Comparison of ENCODE assay signal across 14 cellular contexts in the genomic region with DNA sequence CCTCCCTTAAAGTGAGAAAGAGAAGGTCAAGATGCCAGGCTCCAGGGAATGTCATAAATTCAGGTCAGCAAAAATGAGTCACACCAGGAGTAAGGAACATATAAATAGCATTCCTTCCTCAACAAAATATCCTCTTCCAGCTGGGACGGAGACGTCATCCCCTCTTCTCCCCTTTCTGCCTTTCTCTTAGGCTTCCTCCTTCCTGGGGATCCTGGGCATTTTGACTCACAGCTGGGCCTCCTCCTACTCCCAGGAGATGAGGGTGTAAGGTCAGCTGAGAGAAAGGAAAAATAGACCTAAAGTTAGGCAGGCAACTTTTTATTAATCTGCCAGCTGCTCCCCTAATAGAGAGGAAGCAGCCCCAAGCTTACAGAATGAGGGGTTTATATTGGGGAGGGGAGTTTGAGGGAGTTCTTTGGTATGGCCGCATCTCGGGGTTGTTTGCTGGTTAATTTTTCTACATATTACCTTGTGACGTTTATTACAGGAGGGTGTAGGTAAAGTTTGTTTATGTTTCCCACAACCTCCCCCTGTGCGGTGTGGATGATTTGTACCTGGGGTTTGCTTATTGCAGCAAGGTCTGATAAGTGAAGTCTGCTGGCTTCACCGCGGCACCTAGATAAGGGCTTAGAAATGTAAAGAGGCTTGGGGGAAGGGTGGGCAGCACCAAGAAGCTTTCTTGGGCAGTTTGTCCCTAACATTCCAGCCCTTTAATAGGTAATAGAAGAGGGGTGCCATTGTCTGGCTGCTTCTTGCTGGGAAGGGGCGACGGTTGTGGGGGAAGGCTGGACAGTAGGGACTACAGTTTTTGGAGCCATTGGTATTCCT. TPM values are rescaled to one million over a fixed set of nuclear protein-coding genes. Genes with fewer than 3 reads are reported as not detected.
A peak's percentile ranks its signal among the peaks of the same experiment; 100 is the strongest.
DNase-seq lines count a peak whose midpoint lies in the region; ATAC-seq, FAIRE-seq and TF ChIP-seq lines count a peak whose summit lies in the region.
"Had no signal": no experiment of that assay in that cellular context is flagged by ENCODE, and none has a peak within 500 bp of the region (broad histone marks: within the 10 kb centered on the region; RNA-seq: fewer than 3 reads in every experiment).

No MANE protein-coding gene starts in this region.

- H2BK15ac ChIP-seq in H1 (ENCODE audit: low read length) = no peak overlapping the region

- no peaks in the 10 kb centered on the region; a peak in 1 of 4 replicates for H3K79me2 ChIP-seq in H1 (ENCODE audit: control insufficient read depth in 1 of 2, insufficient read depth in 2 of 2, low read length in 2 of 2)

- no peak overlapping the region for H2AK5ac ChIP-seq in H1 (ENCODE audit: low read depth, low read length)

- H3K9ac ChIP-seq in H1 (replicated peaks in 1 of 4; ENCODE audit: extremely low read depth in 1 of 4, low read depth in 3 of 4, low read length in 3 of 4) (no peak overlapping the region), mucosa of stomach (ENCODE audit: low read length) (peak overlapping the region; percentile 32)

- 29% methylated on average over 10 of the region's 10 CpGs; no CpG with 5 or more reads in 1 of the 2 experiments for WGBS in H1 (ENCODE audit: extremely low coverage in 1 of 2, insufficient coverage in 1 of 2, insufficient read length in 1 of 2, insufficient replicate concordance in 2 of 2, low coverage in 1 of 2, low lambda C conversion rate in 2 of 2, missing lambda C conversion rate in 1 of 2), 2 experiments

- TF ChIP-seq EP300 in H1 (IDR thresholded peaks at IDR 0.05; ENCODE audit: borderline replicate concordance in 1 of 2, low read depth in 2 of 2, low read length in 2 of 2) = no peak

- no peak for TF ChIP-seq RAD21 in H1 (IDR thresholded peaks at IDR 0.05 in 1 of 2, conservative IDR thresholded peaks at IDR 0.05 in 1 of 2; ENCODE audit: low read depth in 2 of 2, low read length in 2 of 2)

- no peaks in the 10 kb centered on the region for H3K4me1 ChIP-seq in CD8-positive, alpha-beta memory T cell (ENCODE audit: insufficient read depth, low read length)
- H3K4me1 ChIP-seq in H1 (replicated peaks in 1 of 4; ENCODE audit: control insufficient read depth in 3 of 4, insufficient read depth in 4 of 4, low read length in 3 of 4) = peaks cover 5 to 22% (median 19%) of the 10 kb centered on the region in 4 experiments
- peaks cover 23% of the 10 kb centered on the region for H3K4me1 ChIP-seq in mucosa of stomach (ENCODE audit: control insufficient read depth, insufficient read depth, low read length)

- H4K5ac ChIP-seq in H1 (ENCODE audit: insufficient read length, low read depth, low read length) = no peak overlapping the region

- H3K27ac ChIP-seq in CD8-positive, alpha-beta memory T cell (ENCODE audit: low read depth, low read length) = peak overlapping the region; percentile 54
- H3K27ac ChIP-seq in H1 (ENCODE audit: low read depth, low read length) = 0 out of 2 replicates have a peak overlapping the region, but pooled peaks have one; percentile 31
- H3K27ac ChIP-seq: HL-60 had no signal

- no peaks in the 10 kb centered on the region for H3K9me3 ChIP-seq in CD8-positive, alpha-beta memory T cell (ENCODE audit: low read length)
- H3K9me3 ChIP-seq in H1 (ENCODE audit: insufficient read depth in 2 of 2, low read depth in 1 of 2, low read length in 1 of 2) = no peaks in the 10 kb centered on the region
- no peaks in the 10 kb centered on the region for H3K9me3 ChIP-seq in mucosa of stomach (ENCODE audit: control insufficient read depth, low read length)
- H3K9me3 ChIP-seq: BE2C had no signal

- no peak overlapping the region for H3K27ac Mint-ChIP-seq in CD8-positive, alpha-beta memory T cell
- no peak overlapping the region for H3K27ac Mint-ChIP-seq in activated T-helper 2 cell treated with anti-CD3 and anti-CD28 coated beads, Interferon-gamma antibody, Interleukin-2, Interleukin-4, amounts not matched to agents 10 μg/mL and 5 μg/mL and 100 μg/mL, durations not matched to agents 14 hours and 24 hours and 36 hours
- H3K27ac Mint-ChIP-seq: immature natural killer cell had no signal

- intact Hi-C loops in activated T-helper 2 cell treated with anti-CD3 and anti-CD28 coated beads, Interferon-gamma antibody, Interleukin-2, Interleukin-4, amounts not matched to agents 10 μg/mL and 5 μg/mL and 100 μg/mL, durations not matched to agents 14 hours and 24 hours and 36 hours (cut with micrococcal nuclease) = no loop called here

- no peak for ATAC-seq in GM21529 (IDR thresholded peaks at IDR 0.05; ENCODE audit: unreplicated experiment)
- no peak for ATAC-seq in HG02678 (IDR thresholded peaks at IDR 0.05; ENCODE audit: unreplicated experiment)

- no peak overlapping the region for H4K8ac ChIP-seq in H1 (ENCODE audit: extremely low read depth, insufficient read depth, low read length)

- H3K36me3 Mint-ChIP-seq in CD8-positive, alpha-beta memory T cell = peaks cover 0 to 4% (median 0%) of the 10 kb centered on the region in 3 donors
- peaks cover 14% of the 10 kb centered on the region for H3K36me3 Mint-ChIP-seq in activated T-helper 2 cell treated with anti-CD3 and anti-CD28 coated beads, Interferon-gamma antibody, Interleukin-2, Interleukin-4, amounts not matched to agents 10 μg/mL and 5 μg/mL and 100 μg/mL, durations not matched to agents 14 hours and 24 hours and 36 hours (ENCODE audit: low read depth)

- peaks cover 0 to 2% of the 10 kb centered on the region in 2 donors for H3K27me3 Mint-ChIP-seq in CD8-positive, alpha-beta memory T cell
- H3K27me3 Mint-ChIP-seq in activated T-helper 2 cell treated with anti-CD3 and anti-CD28 coated beads, Interferon-gamma antibody, Interleukin-2, Interleukin-4, amounts not matched to agents 10 μg/mL and 5 μg/mL and 100 μg/mL, durations not matched to agents 14 hours and 24 hours and 36 hours (ENCODE audit: low read depth) = no peaks in the 10 kb centered on the region

- H3K4me3 Mint-ChIP-seq in CD8-positive, alpha-beta memory T cell = no peak overlapping the region
- no peak overlapping the region for H3K4me3 Mint-ChIP-seq in activated T-helper 2 cell treated with anti-CD3 and anti-CD28 coated beads, Interferon-gamma antibody, Interleukin-2, Interleukin-4, amounts not matched to agents 10 μg/mL and 5 μg/mL and 100 μg/mL, durations not matched to agents 14 hours and 24 hours and 36 hours (ENCODE audit: low read depth)
- H3K4me3 Mint-ChIP-seq: immature natural killer cell had no signal

- H2BK12ac ChIP-seq in H1 (ENCODE audit: low read depth, low read length) = peak overlapping the region; percentile 35; the same call in 1 of the 2 replicates

- H4K91ac ChIP-seq in H1 (replicated peaks; ENCODE audit: insufficient read length, low read length) = no peak overlapping the region

- no peaks in the 10 kb centered on the region for H3K27me3 ChIP-seq in CD8-positive, alpha-beta memory T cell (ENCODE audit: insufficient read depth, low read length, poor library complexity, severe bottlenecking)
- H3K27me3 ChIP-seq in H1 (replicated peaks in 1 of 4; ENCODE audit: control insufficient read depth in 3 of 4, extremely low read depth in 1 of 4, insufficient read depth in 3 of 4, low read length in 3 of 4) (no peaks in the 10 kb centered on the region), mucosa of stomach (ENCODE audit: control insufficient read depth, insufficient read depth, low read length) (no peaks in the 10 kb centered on the region)
- H3K27me3 ChIP-seq: BE2C had no signal

- no peak overlapping the region for H3K4me3 ChIP-seq in CD8-positive, alpha-beta memory T cell (ENCODE audit: low read length)
- H3K4me3 ChIP-seq in H1 (ENCODE audit: extremely low read depth in 1 of 4, insufficient read depth in 2 of 4, low read depth in 3 of 4, low read length in 4 of 4) (peak overlapping the region in 1 of 4 experiments; percentile 30; a peak in 2 of 8 replicates), mucosa of stomach (ENCODE audit: low read length) (no peak overlapping the region)

- H3K9me3 Mint-ChIP-seq in CD8-positive, alpha-beta memory T cell = no peaks in the 10 kb centered on the region
- H3K9me3 Mint-ChIP-seq in activated T-helper 2 cell treated with anti-CD3 and anti-CD28 coated beads, Interferon-gamma antibody, Interleukin-2, Interleukin-4, amounts not matched to agents 10 μg/mL and 5 μg/mL and 100 μg/mL, durations not matched to agents 14 hours and 24 hours and 36 hours = no peaks in the 10 kb centered on the region
- H3K9me3 Mint-ChIP-seq: immature natural killer cell had no signal

- CTCF ChIA-PET in CD8-positive, alpha-beta memory T cell (lab: Charles Lee) = interaction anchor here (2.1 kb wide), 1 partner anchor 16 kb away, joined by 7 read pairs; a partner anchor contains a TSS
- CTCF ChIA-PET in H1 (lab: Charles Lee; ENCODE audit: partially characterized antibody) = interaction anchor here (0.6 to 2.5 kb wide), 9 partner anchors 12 to 111 kb away, joined by 3 to 10 read pairs (median 4); a partner anchor contains a TSS

- H3K79me1 ChIP-seq in H1 (ENCODE audit: low read depth, low read length) = no peaks in the 10 kb centered on the region

- no peak for FAIRE-seq in H1 (lab: Jason Lieb, UNC)

- peak overlapping the region; percentile 49; the same call in 1 of the 2 replicates for H2BK5ac ChIP-seq in H1 (ENCODE audit: low read depth, low read length)

- peak overlapping the region; percentile 35; the same call in 1 of the 2 replicates for H2BK20ac ChIP-seq in H1 (ENCODE audit: low read length)

- H3K23ac ChIP-seq in H1 (ENCODE audit: insufficient read length) = no peak overlapping the region

- peaks cover 2% of the 10 kb centered on the region; the same call in 1 of the 2 replicates for H3K23me2 ChIP-seq in H1 (ENCODE audit: low read depth, low read length)

- H3K14ac ChIP-seq in H1 (ENCODE audit: insufficient read length) = no peak overlapping the region

- no peak for TF ChIP-seq POLR2A in H1 (IDR thresholded peaks at IDR 0.05; ENCODE audit: control extremely low read depth in 1 of 2, low read depth in 2 of 2, low read length in 2 of 2)

- TF ChIP-seq CTCF in H1 (IDR thresholded peaks at IDR 0.05; ENCODE audit: control extremely low read depth in 1 of 3, insufficient read depth in 1 of 3, low read depth in 1 of 3, low read length in 3 of 3) = no peak

- H3K36me3 ChIP-seq in CD8-positive, alpha-beta memory T cell (ENCODE audit: insufficient read depth, low read length) = peaks cover 4% of the 10 kb centered on the region
- H3K36me3 ChIP-seq in H1 (ENCODE audit: control insufficient read depth in 2 of 4, insufficient read depth in 4 of 4, low read length in 3 of 4) = no peaks in the 10 kb centered on the region
- H3K36me3 ChIP-seq in mucosa of stomach (ENCODE audit: control insufficient read depth, insufficient read depth, low read length) = no peaks in the 10 kb centered on the region
- H3K36me3 ChIP-seq: BE2C had no signal

- H3K4me2 ChIP-seq in H1 (ENCODE audit: insufficient read depth in 1 of 2, low read depth in 2 of 2, low read length in 2 of 2) = peak overlapping the region; percentile 40 to 89

- POLR2A ChIA-PET in CD8-positive, alpha-beta memory T cell (lab: Charles Lee) = interaction anchor here (1.1 kb wide), 1 partner anchor 10 kb away, joined by 7 read pairs; no protein-coding TSS in a partner anchor
- POLR2A ChIA-PET in H1 (lab: Charles Lee; ENCODE audit: partially characterized antibody) = interaction anchor here (0.7 to 3.5 kb wide), 11 partner anchors 9 to 95 kb away, joined by 3 to 22 read pairs (median 4); a partner anchor contains a TSS

- H4K20me1 ChIP-seq in H1 (replicated peaks in 1 of 2; ENCODE audit: control insufficient read depth in 1 of 2, insufficient read depth in 2 of 2, low read length in 2 of 2) = no peaks in the 10 kb centered on the region

- DNase-seq in CD8-positive, alpha-beta memory T cell = no peak
- DNase-seq in M059J (ENCODE audit: low read depth) = peak; percentile 62
- no peak for DNase-seq in H1 (ENCODE audit: low read depth in 1 of 2, low spot score in 2 of 2)
- no peak for DNase-seq in activated T-helper 2 cell treated with anti-CD3 and anti-CD28 coated beads, Interferon-gamma antibody, Interleukin-2, Interleukin-4, amounts not matched to agents 10 μg/mL and 5 μg/mL and 100 μg/mL, durations not matched to agents 14 hours and 24 hours and 36 hours (ENCODE audit: low spot score)
- no peak for DNase-seq in activated CD4-positive, alpha-beta T cell treated with anti-CD3 and anti-CD28 coated beads, Interleukin-2, amount 50 U/mL, for 4 hours
- DNase-seq: activated T-cell treated with anti-CD3 and anti-CD28 coated beads for 4 hours, BE2C, immature natural killer cell, NCI-H1048, nucleus accumbens had no signal

- H3K56ac ChIP-seq in H1 (replicated peaks; ENCODE audit: insufficient read length, low read depth, low read length) = no peak overlapping the region

- H2BK120ac ChIP-seq in H1 (replicated peaks; ENCODE audit: low read depth, low read length) = no peak overlapping the region

- H3K4me1 Mint-ChIP-seq in CD8-positive, alpha-beta memory T cell = peaks cover 0 to 12% (median 6%) of the 10 kb centered on the region in 3 donors
- H3K4me1 Mint-ChIP-seq in activated T-helper 2 cell treated with anti-CD3 and anti-CD28 coated beads, Interferon-gamma antibody, Interleukin-2, Interleukin-4, amounts not matched to agents 10 μg/mL and 5 μg/mL and 100 μg/mL, durations not matched to agents 14 hours and 24 hours and 36 hours (ENCODE audit: low read depth) = peaks cover 8% of the 10 kb centered on the region

- no peak overlapping the region for H2AFZ ChIP-seq in H1 (ENCODE audit: low read length)

- H3K4ac ChIP-seq in H1 (replicated peaks; ENCODE audit: insufficient read length, low read depth, low read length) = no peak overlapping the region

- peak overlapping the region; percentile 24; the same call in 1 of the 2 replicates for H3K18ac ChIP-seq in H1 (ENCODE audit: extremely low read depth, low read length)

RNA-seq across cellular contexts. Expression of a gene that starts 7.1 kb away (rescaled TPM):
- 10 to 100 TPM; 13.5 to 17.0 TPM for total RNA-seq in CD8-positive, alpha-beta memory T cell
- polyA plus RNA-seq in CD8-positive, alpha-beta memory T cell = 8.4 TPM
- 3.1 and 7.5 TPM in 2 replicates for total RNA-seq in M059J (2014; rRNA removed; shearing (Covaris generic))
- total RNA-seq in H1 (2021; fragmentation: NEBNext Ultra II Directional; extraction: Animal tissue kit (Norgen Biotek cat#: 25700)) = 10.3 and 12.0 TPM in 2 replicates
- polyA plus RNA-seq in H1 (2011; rRNA removed) = 9.9 and 10.7 TPM in 2 replicates
- 8.8 TPM for polyA plus RNA-seq in H1 (2011; cell fraction: cytosol; rRNA removed)
- 7.6 TPM for polyA plus RNA-seq in H1 (2011; cell fraction: nucleus; rRNA removed)
- polyA plus RNA-seq in H1 (2012, experiment 1 of 2) = 5.0 to 6.3 TPM (median 5.5 TPM) in 4 replicates
- polyA plus RNA-seq in H1 (2012, experiment 2 of 2) = 7.7 TPM
- polyA plus RNA-seq in H1 (2013, experiment 1 of 2) = 5.0 TPM
- 5.1 TPM for polyA plus RNA-seq in H1 (2013, experiment 2 of 2)
- 6.0 and 6.5 TPM in 2 replicates for polyA minus RNA-seq in H1 (2011; rRNA and poly(A)+ RNA removed)
- 6.8 TPM for polyA minus RNA-seq in H1 (2011; cell fraction: cytosol; rRNA and poly(A)+ RNA removed)
- polyA minus RNA-seq in H1 (2011; cell fraction: nucleus; rRNA and poly(A)+ RNA removed) = 11.6 TPM
- total RNA-seq in activated T-helper 2 cell treated with anti-CD3 and anti-CD28 coated beads, Interferon-gamma antibody, Interleukin-2, Interleukin-4, amounts not matched to agents 10 μg/mL and 5 μg/mL and 100 μg/mL, durations not matched to agents 14 hours and 24 hours and 36 hours = 11.8 and 11.9 TPM in 2 replicates

RNA-seq across cellular contexts. Expression of a gene that starts 15.3 kb away (rescaled TPM):
- 10 to 100 TPM; 13.5 to 15.1 TPM for total RNA-seq in CD8-positive, alpha-beta memory T cell
- polyA plus RNA-seq in CD8-positive, alpha-beta memory T cell = 2.5 TPM
- total RNA-seq in M059J (2014; rRNA removed; shearing (Covaris generic)) = 30.8 and 49.9 TPM in 2 replicates
- total RNA-seq in H1 (2021; fragmentation: NEBNext Ultra II Directional; extraction: Animal tissue kit (Norgen Biotek cat#: 25700)) = 34.7 and 36.1 TPM in 2 replicates
- 47.7 and 63.3 TPM in 2 replicates for polyA plus RNA-seq in H1 (2011; rRNA removed)
- polyA plus RNA-seq in H1 (2011; cell fraction: cytosol; rRNA removed) = 42.8 TPM
- polyA plus RNA-seq in H1 (2011; cell fraction: nucleus; rRNA removed) = 40.0 TPM
- polyA plus RNA-seq in H1 (2012, experiment 1 of 2) = 25.3 to 31.6 TPM (median 27.9 TPM) in 4 replicates
- 28.8 TPM for polyA plus RNA-seq in H1 (2012, experiment 2 of 2)
- 26.6 TPM for polyA plus RNA-seq in H1 (2013, experiment 1 of 2)
- 28.4 TPM for polyA plus RNA-seq in H1 (2013, experiment 2 of 2)
- 14.0 and 14.1 TPM in 2 replicates for polyA minus RNA-seq in H1 (2011; rRNA and poly(A)+ RNA removed)
- polyA minus RNA-seq in H1 (2011; cell fraction: cytosol; rRNA and poly(A)+ RNA removed) = 29.0 TPM
- 15.6 TPM for polyA minus RNA-seq in H1 (2011; cell fraction: nucleus; rRNA and poly(A)+ RNA removed)
- total RNA-seq in activated T-helper 2 cell treated with anti-CD3 and anti-CD28 coated beads, Interferon-gamma antibody, Interleukin-2, Interleukin-4, amounts not matched to agents 10 μg/mL and 5 μg/mL and 100 μg/mL, durations not matched to agents 14 hours and 24 hours and 36 hours = 16.9 and 17.1 TPM in 2 replicates

RNA-seq across cellular contexts. Expression of a gene that starts 16.5 kb away (rescaled TPM):
- 10 to 100 TPM; 15.1 to 15.7 TPM for total RNA-seq in CD8-positive, alpha-beta memory T cell
- polyA plus RNA-seq in CD8-positive, alpha-beta memory T cell = 8.9 TPM
- 3.8 and 9.4 TPM in 2 replicates for total RNA-seq in M059J (2014; rRNA removed; shearing (Covaris generic))
- total RNA-seq in H1 (2021; fragmentation: NEBNext Ultra II Directional; extraction: Animal tissue kit (Norgen Biotek cat#: 25700)) = 7.7 and 8.4 TPM in 2 replicates
- polyA plus RNA-seq in H1 (2011; rRNA removed) = 5.7 and 8.3 TPM in 2 replicates
- polyA plus RNA-seq in H1 (2011; cell fraction: cytosol; rRNA removed) = 5.5 TPM
- 8.2 TPM for polyA plus RNA-seq in H1 (2011; cell fraction: nucleus; rRNA removed)
- polyA plus RNA-seq in H1 (2012, experiment 1 of 2) = 4.7 to 5.7 TPM (median 5.0 TPM) in 4 replicates
- 5.7 TPM for polyA plus RNA-seq in H1 (2012, experiment 2 of 2)
- 4.9 TPM for polyA plus RNA-seq in H1 (2013, experiment 1 of 2)
- 4.6 TPM for polyA plus RNA-seq in H1 (2013, experiment 2 of 2)
- polyA minus RNA-seq in H1 (2011; rRNA and poly(A)+ RNA removed) = 2.0 and 2.3 TPM in 2 replicates
- 7.2 TPM for polyA minus RNA-seq in H1 (2011; cell fraction: cytosol; rRNA and poly(A)+ RNA removed)
- 4.4 TPM for polyA minus RNA-seq in H1 (2011; cell fraction: nucleus; rRNA and poly(A)+ RNA removed)
- 14.5 and 14.6 TPM in 2 replicates for total RNA-seq in activated T-helper 2 cell treated with anti-CD3 and anti-CD28 coated beads, Interferon-gamma antibody, Interleukin-2, Interleukin-4, amounts not matched to agents 10 μg/mL and 5 μg/mL and 100 μg/mL, durations not matched to agents 14 hours and 24 hours and 36 hours

RNA-seq across cellular contexts. Expression of a gene that starts 29.8 kb away (rescaled TPM):
- total RNA-seq in CD8-positive, alpha-beta memory T cell = 10 to 100 TPM in 1 of 2 experiments, 1 to 10 TPM in 1; 9.6 to 10.8 TPM
- 28.5 TPM for polyA plus RNA-seq in CD8-positive, alpha-beta memory T cell
- total RNA-seq in M059J (2014; rRNA removed; shearing (Covaris generic)) = 7.6 and 10.5 TPM in 2 replicates
- 3.5 and 3.7 TPM in 2 replicates for total RNA-seq in H1 (2021; fragmentation: NEBNext Ultra II Directional; extraction: Animal tissue kit (Norgen Biotek cat#: 25700))
- 2.7 and 6.3 TPM in 2 replicates for polyA plus RNA-seq in H1 (2011; rRNA removed)
- 3.3 TPM for polyA plus RNA-seq in H1 (2011; cell fraction: cytosol; rRNA removed)
- 5.4 TPM for polyA plus RNA-seq in H1 (2011; cell fraction: nucleus; rRNA removed)
- polyA plus RNA-seq in H1 (2012, experiment 1 of 2) = 3.0 to 4.6 TPM (median 3.6 TPM) in 4 replicates
- polyA plus RNA-seq in H1 (2012, experiment 2 of 2) = 1.7 TPM
- polyA plus RNA-seq in H1 (2013, experiment 1 of 2) = 3.8 TPM
- 2.6 TPM for polyA plus RNA-seq in H1 (2013, experiment 2 of 2)
- 0.63 TPM in 2 replicates for polyA minus RNA-seq in H1 (2011; rRNA and poly(A)+ RNA removed)
- 3.4 TPM for polyA minus RNA-seq in H1 (2011; cell fraction: cytosol; rRNA and poly(A)+ RNA removed)
- polyA minus RNA-seq in H1 (2011; cell fraction: nucleus; rRNA and poly(A)+ RNA removed) = 3.1 TPM
- 8.7 and 9.2 TPM in 2 replicates for total RNA-seq in activated T-helper 2 cell treated with anti-CD3 and anti-CD28 coated beads, Interferon-gamma antibody, Interleukin-2, Interleukin-4, amounts not matched to agents 10 μg/mL and 5 μg/mL and 100 μg/mL, durations not matched to agents 14 hours and 24 hours and 36 hours

RNA-seq across cellular contexts. Expression of a gene that starts 43.8 kb away (rescaled TPM):
- total RNA-seq in CD8-positive, alpha-beta memory T cell = 10 to 100 TPM; 10.9 to 13.0 TPM
- polyA plus RNA-seq in CD8-positive, alpha-beta memory T cell = 4.8 TPM
- 4.0 and 6.3 TPM in 2 replicates for total RNA-seq in M059J (2014; rRNA removed; shearing (Covaris generic))
- 12.9 and 14.8 TPM in 2 replicates for total RNA-seq in H1 (2021; fragmentation: NEBNext Ultra II Directional; extraction: Animal tissue kit (Norgen Biotek cat#: 25700))
- polyA plus RNA-seq in H1 (2011; rRNA removed) = 8.6 and 11.7 TPM in 2 replicates
- 13.3 TPM for polyA plus RNA-seq in H1 (2011; cell fraction: cytosol; rRNA removed)
- polyA plus RNA-seq in H1 (2011; cell fraction: nucleus; rRNA removed) = 14.2 TPM
- polyA plus RNA-seq in H1 (2012, experiment 1 of 2) = 7.3 to 12.2 TPM (median 10.2 TPM) in 4 replicates
- 5.7 TPM for polyA plus RNA-seq in H1 (2012, experiment 2 of 2)
- polyA plus RNA-seq in H1 (2013, experiment 1 of 2) = 8.0 TPM
- polyA plus RNA-seq in H1 (2013, experiment 2 of 2) = 7.3 TPM
- 6.1 and 6.8 TPM in 2 replicates for polyA minus RNA-seq in H1 (2011; rRNA and poly(A)+ RNA removed)
- 6.2 TPM for polyA minus RNA-seq in H1 (2011; cell fraction: cytosol; rRNA and poly(A)+ RNA removed)
- 14.3 TPM for polyA minus RNA-seq in H1 (2011; cell fraction: nucleus; rRNA and poly(A)+ RNA removed)
- 18.9 and 22.2 TPM in 2 replicates for total RNA-seq in activated T-helper 2 cell treated with anti-CD3 and anti-CD28 coated beads, Interferon-gamma antibody, Interleukin-2, Interleukin-4, amounts not matched to agents 10 μg/mL and 5 μg/mL and 100 μg/mL, durations not matched to agents 14 hours and 24 hours and 36 hours
